ENCODE assay signal across 34 cellular contexts in genomic region chr19:46142294-46142693, GRCh38. TPM values are rescaled to one million over a fixed set of nuclear protein-coding genes. Genes with fewer than 3 reads are reported as not detected.
"Had no signal": no experiment of that assay in that cellular context is flagged by ENCODE, and none has a peak within 500 bp of the region (broad histone marks: within the 10 kb centered on the region; RNA-seq: fewer than 3 reads in every experiment).

No MANE protein-coding gene starts in this region.

- H3K79me2 ChIP-seq: parathyroid adenoma had no signal

- FAIRE-seq: urothelium cell line had no signal

- H3K36me3 ChIP-seq: neural progenitor cell, ovary, spleen, suprapubic skin, tibial artery, upper lobe of left lung, vagina had no signal

- H3K4me1 Mint-ChIP-seq: nephron progenitor cell; neural progenitor cell; stimulated activated memory B cell treated with anti-CD40 and anti-IgM and Interleukin-4, amounts not matched to agents 10 μg/mL and 1 μg/mL and 100 μg/mL, for 72 hours; stimulated activated naive CD8-positive, alpha-beta T cell treated with anti-CD3 and anti-CD28 coated beads, Interleukin-15, amount 100 ng/mL, for 72 hours had no signal

- DNase-seq: naive thymus-derived CD8-positive, alpha-beta T cell; nephron progenitor cell; occipital lobe; ovary; posterior cingulate gyrus; psoas muscle; right cardiac atrium; spleen; stimulated activated CD4-positive, alpha-beta T cell treated with anti-CD3 and anti-CD28 coated beads, Interleukin-12 subunit alpha, Interleukin-12 subunit beta, amount 100 ng/mL, for 4 hours; stimulated activated CD4-positive, alpha-beta T cell treated with anti-CD3 and anti-CD28 coated beads, Interleukin-1b, Interleukin-23, amount 100 ng/mL, for 48 hours; stimulated activated CD4-positive, alpha-beta T cell treated with anti-CD3 and anti-CD28 coated beads, Interleukin-4, amount 100 ng/mL, for 1 hour; stimulated activated CD4-positive, alpha-beta T cell treated with anti-CD3 and anti-CD28 coated beads, Interleukin-4, amount 100 ng/mL, for 4 hours; stimulated activated CD8-positive, alpha-beta memory T cell treated with anti-CD3 and anti-CD28 coated beads, Interleukin-4, amount 100 ng/mL, for 48 hours; stimulated activated naive CD4-positive, alpha-beta T cell; stimulated activated naive CD8-positive, alpha-beta T cell treated with anti-CD3 and anti-CD28 coated beads, Interleukin-15, amount 100 ng/mL, for 72 hours; stimulated activated naive CD8-positive, alpha-beta T cell treated with anti-CD3 and anti-CD28 coated beads, Interleukin-15, Interleukin-2, amounts not matched to agents 100 U/mL and 50 U/mL, for 24 hours; substantia nigra; testis; tibial artery; upper lobe of left lung had no signal

- H3K27me3 ChIP-seq: neural progenitor cell, ovary, testis, tibial artery, upper lobe of left lung, vagina had no signal

- H3K9me3 Mint-ChIP-seq: naive thymus-derived CD8-positive, alpha-beta T cell; natural killer cell treated with Interleukin-12 subunit alpha and Interleukin-12 subunit beta and Interleukin-15 and Interleukin-18, amount 100 ng/mL, for 72 hours; nephron progenitor cell; neural progenitor cell; stimulated activated memory B cell treated with anti-CD40 and anti-IgM and Interleukin-4, amounts not matched to agents 10 μg/mL and 1 μg/mL and 100 μg/mL, for 72 hours; stimulated activated naive CD8-positive, alpha-beta T cell treated with anti-CD3 and anti-CD28 coated beads, Interleukin-15, amount 100 ng/mL, for 72 hours had no signal

- H3K4me2 ChIP-seq: neural progenitor cell, smooth muscle cell had no signal

- H2AFZ ChIP-seq: neural progenitor cell, parathyroid adenoma had no signal

- H3K36me3 Mint-ChIP-seq: naive thymus-derived CD8-positive, alpha-beta T cell; natural killer cell treated with Interleukin-12 subunit alpha and Interleukin-12 subunit beta and Interleukin-15 and Interleukin-18, amount 100 ng/mL, for 72 hours; neural progenitor cell; stimulated activated memory B cell treated with anti-CD40 and anti-IgM and Interleukin-4, amounts not matched to agents 10 μg/mL and 1 μg/mL and 100 μg/mL, for 72 hours had no signal

- H3K9me3 ChIP-seq: ovary, psoas muscle, spleen, suprapubic skin, testis, tibial artery, upper lobe of left lung, vagina had no signal

- ATAC-seq: naive thymus-derived CD8-positive, alpha-beta T cell; natural killer cell treated with Interleukin-12 subunit alpha and Interleukin-12 subunit beta and Interleukin-15 and Interleukin-18, amount 100 ng/mL, for 72 hours; psoas muscle; right cardiac atrium; sciatic nerve; stimulated activated memory B cell treated with anti-CD40 and anti-IgM and Interleukin-4, amounts not matched to agents 10 μg/mL and 1 μg/mL and 100 μg/mL, for 72 hours; stimulated activated naive CD8-positive, alpha-beta T cell treated with anti-CD3 and anti-CD28 coated beads, Interleukin-15, amount 100 ng/mL, for 72 hours; stimulated activated naive CD8-positive, alpha-beta T cell treated with anti-CD3 and anti-CD28 coated beads, Interleukin-15, Interleukin-2, amounts not matched to agents 100 U/mL and 50 U/mL, for 24 hours had no signal

- H3K27ac ChIP-seq: neural progenitor cell, ovary, parathyroid adenoma, psoas muscle, spleen, suprapubic skin, testis, tibial artery, upper lobe of left lung, vagina had no signal

- H3K4me1 ChIP-seq: neural progenitor cell, parathyroid adenoma, psoas muscle, spleen, suprapubic skin, testis, tibial artery, upper lobe of left lung, vagina had no signal

- H3K9ac ChIP-seq: neural progenitor cell, parathyroid adenoma had no signal

- H3K4me3 ChIP-seq: neural progenitor cell, ovary, psoas muscle, skin epidermis, smooth muscle cell, spleen, suprapubic skin, testis, tibial artery, upper lobe of left lung, vagina had no signal

- H3K27ac Mint-ChIP-seq: naive thymus-derived CD8-positive, alpha-beta T cell; natural killer cell treated with Interleukin-12 subunit alpha and Interleukin-12 subunit beta and Interleukin-15 and Interleukin-18, amount 100 ng/mL, for 72 hours; nephron progenitor cell; neural progenitor cell; stimulated activated memory B cell treated with anti-CD40 and anti-IgM and Interleukin-4, amounts not matched to agents 10 μg/mL and 1 μg/mL and 100 μg/mL, for 72 hours; stimulated activated naive CD8-positive, alpha-beta T cell treated with anti-CD3 and anti-CD28 coated beads, Interleukin-15, amount 100 ng/mL, for 72 hours had no signal

- H3K4me3 Mint-ChIP-seq: naive thymus-derived CD8-positive, alpha-beta T cell; natural killer cell treated with Interleukin-12 subunit alpha and Interleukin-12 subunit beta and Interleukin-15 and Interleukin-18, amount 100 ng/mL, for 72 hours; nephron progenitor cell; neural progenitor cell; stimulated activated memory B cell treated with anti-CD40 and anti-IgM and Interleukin-4, amounts not matched to agents 10 μg/mL and 1 μg/mL and 100 μg/mL, for 72 hours; stimulated activated naive CD8-positive, alpha-beta T cell treated with anti-CD3 and anti-CD28 coated beads, Interleukin-15, amount 100 ng/mL, for 72 hours had no signal

RNA-seq across cellular contexts. Expression of gene IGFL2, which starts 5.7 kb away (rescaled TPM):
- total RNA-seq: naive thymus-derived CD8-positive, alpha-beta T cell; natural killer cell treated with Interleukin-12 subunit alpha and Interleukin-12 subunit beta and Interleukin-15 and Interleukin-18, amount 100 ng/mL, for 72 hours; osteoblast; progenitor cell of endocrine pancreas; psoas muscle; renal cortical epithelial cell; spleen; ureter; vagina had no signal
- polyA plus RNA-seq: naive thymus-derived CD8-positive, alpha-beta T cell; ovary; psoas muscle; spleen had no signal

RNA-seq across cellular contexts. Expression of gene IGFL3, which starts 17.8 kb away (rescaled TPM):
- total RNA-seq: naive thymus-derived CD8-positive, alpha-beta T cell; natural killer cell treated with Interleukin-12 subunit alpha and Interleukin-12 subunit beta and Interleukin-15 and Interleukin-18, amount 100 ng/mL, for 72 hours; occipital lobe; osteoblast; ovary; progenitor cell of endocrine pancreas; psoas muscle; renal cortical epithelial cell; right cardiac atrium; sciatic nerve; spleen; testis; upper lobe of left lung; ureter; vagina had no signal
- polyA plus RNA-seq: naive thymus-derived CD8-positive, alpha-beta T cell; ovary; psoas muscle; right cardiac atrium; spleen had no signal
